Comparison of ENCODE assay signal across 21 cellular contexts in genomic region chrX:13010546-13010945, GRCh38. TPM values are rescaled to one million over a fixed set of nuclear protein-coding genes. Genes with fewer than 3 reads are reported as not detected.
A peak's percentile ranks its signal among the peaks of the same experiment; 100 is the strongest.
DNase-seq lines count a peak whose midpoint lies in the region; ATAC-seq and TF ChIP-seq lines count a peak whose summit lies in the region.
"Had no signal": no experiment of that assay in that cellular context is flagged by ENCODE, and none has a peak within 500 bp of the region (broad histone marks: within the 10 kb centered on the region; RNA-seq: fewer than 3 reads in every experiment).

No MANE protein-coding gene starts in this region.

- peaks cover 7% of the 10 kb centered on the region for H3K4me1 ChIP-seq in IMR-90 (ENCODE audit: control insufficient read depth, insufficient read depth, low read length)
- H3K4me1 ChIP-seq in Karpas-422 (ENCODE audit: low read length): peaks cover 47% of the 10 kb centered on the region

- no TSS peak for BruUV-seq in IMR-90 (replicated peaks; lab: Mats Ljungman, UMichigan)

- H3K4me2 ChIP-seq in IMR-90 (ENCODE audit: low read depth, low read length) (no peak overlapping the region), Karpas-422 (ENCODE audit: low read depth, low read length, poor library complexity, severe bottlenecking) (no peak overlapping the region)

- H3K27me3 ChIP-seq in IMR-90 (ENCODE audit: control insufficient read depth, insufficient read depth, low read length): no peaks in the 10 kb centered on the region
- H3K27me3 ChIP-seq in Karpas-422 (ENCODE audit: low read length): no peaks in the 10 kb centered on the region
- H3K27me3 ChIP-seq: SJSA1 had no signal

- intact Hi-C loops in IMR-90 (cut with micrococcal nuclease) (no loop called here), activated B cell treated with CpG ODN at 0.5 μM for 24 hours (cut with micrococcal nuclease) (no loop called here)

- H2BK20ac ChIP-seq in IMR-90 (ENCODE audit: low read depth, low read length): peak overlapping the region; percentile 25; the same call in 1 of the 2 replicates

- no peak overlapping the region for H2AK9ac ChIP-seq in IMR-90 (replicated peaks; ENCODE audit: low read depth, low read length, poor library complexity)

- in situ Hi-C loops in IMR-90 (cut with MboI; ENCODE audit: low sequenced_read_pairs): no loop called here

- no peak overlapping the region for H2AK5ac ChIP-seq in IMR-90 (ENCODE audit: low read depth, low read length)

- no peak overlapping the region for H2BK120ac ChIP-seq in IMR-90 (ENCODE audit: low read depth, low read length)

- H4K20me1 ChIP-seq in IMR-90 (ENCODE audit: insufficient read depth, low read length): no peaks in the 10 kb centered on the region
- no peaks in the 10 kb centered on the region for H4K20me1 ChIP-seq in Karpas-422 (ENCODE audit: insufficient read depth, low read depth, low read length)

- CTCF ChIA-PET in activated CD4-positive, alpha-beta T cell treated with anti-CD3 and anti-CD28 coated beads, Interleukin-2, amount 10 ng/mL, durations not matched to agents 7 days and 5 days (lab: Charles Lee): interaction anchor here (1.6 to 1.9 kb wide), 3 partner anchors 10 to 80 kb away, joined by 4 to 6 read pairs (median 5); no protein-coding TSS in a partner anchor
- CTCF ChIA-PET in IMR-90 (lab: Yijun Ruan, JAX) (no interaction called here), activated B cell treated with CpG ODN at 0.5 μM for 24 hours (lab: Charles Lee) (interaction anchor here (0.8 kb wide), 1 partner anchor 71 kb away, joined by 3 read pairs; no protein-coding TSS in a partner anchor)

- H4K5ac ChIP-seq in IMR-90 (ENCODE audit: low read depth, low read length): no peak overlapping the region

- H2BK5ac ChIP-seq in IMR-90 (ENCODE audit: low read depth, low read length, poor library complexity, severe bottlenecking): no peak overlapping the region

- H3K4me1 Mint-ChIP-seq in activated CD4-positive, alpha-beta T cell treated with anti-CD3 and anti-CD28 coated beads, Interleukin-2, amount 10 ng/mL, durations not matched to agents 7 days and 5 days: peaks cover 80% of the 10 kb centered on the region
- peaks cover 76% of the 10 kb centered on the region for H3K4me1 Mint-ChIP-seq in activated B cell treated with CpG ODN at 0.5 μM for 24 hours
- peaks cover 49% of the 10 kb centered on the region for H3K4me1 Mint-ChIP-seq in stimulated activated memory B cell treated with anti-CD40 and anti-IgM and Interleukin-4, amounts not matched to agents 10 μg/mL and 1 μg/mL and 100 μg/mL, for 72 hours

- H3K27me3 Mint-ChIP-seq in activated CD4-positive, alpha-beta T cell treated with anti-CD3 and anti-CD28 coated beads, Interleukin-2, amount 10 ng/mL, durations not matched to agents 7 days and 5 days: no peaks in the 10 kb centered on the region
- H3K27me3 Mint-ChIP-seq in activated B cell treated with CpG ODN at 0.5 μM for 24 hours: no peaks in the 10 kb centered on the region
- no peaks in the 10 kb centered on the region for H3K27me3 Mint-ChIP-seq in stimulated activated memory B cell treated with anti-CD40 and anti-IgM and Interleukin-4, amounts not matched to agents 10 μg/mL and 1 μg/mL and 100 μg/mL, for 72 hours

- WGBS in IMR-90 (ENCODE audit: extremely low coverage in 2 of 2, insufficient read length in 1 of 2), 2 experiments: 86% methylated on average over 1 of the region's 2 CpGs; no CpG with 5 or more reads in 1 of the 2 experiments

- TF ChIP-seq RAD21 in IMR-90 (IDR thresholded peaks at IDR 0.05; ENCODE audit: low read length): no peak

- H3K4me3 Mint-ChIP-seq in activated CD4-positive, alpha-beta T cell treated with anti-CD3 and anti-CD28 coated beads, Interleukin-2, amount 10 ng/mL, durations not matched to agents 7 days and 5 days: no peak overlapping the region
- H3K4me3 Mint-ChIP-seq in activated B cell treated with CpG ODN at 0.5 μM for 24 hours: no peak overlapping the region
- no peak overlapping the region for H3K4me3 Mint-ChIP-seq in stimulated activated memory B cell treated with anti-CD40 and anti-IgM and Interleukin-4, amounts not matched to agents 10 μg/mL and 1 μg/mL and 100 μg/mL, for 72 hours
- H3K4me3 Mint-ChIP-seq: HFFc6 had no signal

- no peaks in the 10 kb centered on the region for H3K36me3 ChIP-seq in IMR-90 (ENCODE audit: control insufficient read depth, insufficient read depth, low read length)
- no peaks in the 10 kb centered on the region for H3K36me3 ChIP-seq in Karpas-422 (ENCODE audit: insufficient read depth, low read length)
- H3K36me3 ChIP-seq: SJSA1 had no signal

- no peak for TF ChIP-seq POLR2A in IMR-90 (IDR thresholded peaks at IDR 0.05; ENCODE audit: low read depth, low read length)

- no peak overlapping the region for H3K4ac ChIP-seq in IMR-90 (ENCODE audit: low read depth, low read length)

- POLR2A ChIA-PET in activated CD4-positive, alpha-beta T cell treated with anti-CD3 and anti-CD28 coated beads, Interleukin-2, amount 10 ng/mL, durations not matched to agents 7 days and 5 days (lab: Charles Lee): no interaction called here
- POLR2A ChIA-PET in IMR-90 (lab: Charles Lee; ENCODE audit: unreplicated experiment) (no interaction called here), activated B cell treated with CpG ODN at 0.5 μM for 24 hours (lab: Charles Lee) (interaction anchor here (1.3 to 30.2 kb wide), 3 partner anchors 12 to 78 kb away, joined by 3 to 836 read pairs (median 179); partner anchors contain the start of gene TMSB4X)

- H3K27ac Mint-ChIP-seq in activated CD4-positive, alpha-beta T cell treated with anti-CD3 and anti-CD28 coated beads, Interleukin-2, amount 10 ng/mL, durations not matched to agents 7 days and 5 days: peak overlapping the region; percentile 22
- H3K27ac Mint-ChIP-seq in activated B cell treated with CpG ODN at 0.5 μM for 24 hours: peak overlapping the region; percentile 46
- peak overlapping the region; percentile 83 for H3K27ac Mint-ChIP-seq in stimulated activated memory B cell treated with anti-CD40 and anti-IgM and Interleukin-4, amounts not matched to agents 10 μg/mL and 1 μg/mL and 100 μg/mL, for 72 hours
- H3K27ac Mint-ChIP-seq: HFFc6 had no signal

- H3K23ac ChIP-seq in IMR-90 (ENCODE audit: low read depth, low read length): no peak overlapping the region

- no peaks in the 10 kb centered on the region for H3K79me1 ChIP-seq in IMR-90 (ENCODE audit: low read depth in 1 of 2, low read length in 2 of 2)

- no peak for DNase-seq in activated CD4-positive, alpha-beta T cell treated with anti-CD3 and anti-CD28 coated beads, Interleukin-2, amount 10 ng/mL, durations not matched to agents 7 days and 5 days
- DNase-seq in activated CD4-positive, alpha-beta T cell treated with anti-CD3 and anti-CD28 coated beads, Interleukin-2, amount 50 U/mL, for 1 hour: no peak
- DNase-seq in IMR-90 (no peak), activated B cell treated with CpG ODN at 0.5 μM for 24 hours (no peak), Karpas-422 (no peak), cerebellar cortex (ENCODE audit: low spot score) (no peak), NCI-H510A (lab: John Stamatoyannopoulos, UW) (no peak)
- DNase-seq: 8988T, DMS 273 treated with DMSO at 0.1 percent for 48 hours, GDM1, HFFc6, KG1, NCI-H1048, NCI-H146, NCI-H2081 treated with DMSO at 0.1 percent for 48 hours, NCI-H510A treated with DMSO at 0.1 percent for 48 hours, RPMI8226 had no signal

- TF ChIP-seq CTCF in IMR-90 (conservative IDR thresholded peaks at IDR 0.05; ENCODE audit: low read depth, low read length) (no peak), activated B cell treated with CpG ODN at 0.5 μM for 24 hours (IDR thresholded peaks at IDR 0.05) (no peak)

- dilution Hi-C loops in IMR-90 (cut with HindIII; ENCODE audit: low sequenced_read_pairs, unreplicated experiment): no loop called here

- no peaks in the 10 kb centered on the region for H3K79me2 ChIP-seq in Karpas-422 (ENCODE audit: low read length)

- H3K36me3 Mint-ChIP-seq in activated CD4-positive, alpha-beta T cell treated with anti-CD3 and anti-CD28 coated beads, Interleukin-2, amount 10 ng/mL, durations not matched to agents 7 days and 5 days (ENCODE audit: low read depth): peaks cover 7% of the 10 kb centered on the region
- H3K36me3 Mint-ChIP-seq in activated B cell treated with CpG ODN at 0.5 μM for 24 hours (ENCODE audit: low read depth): no peaks in the 10 kb centered on the region
- H3K36me3 Mint-ChIP-seq in stimulated activated memory B cell treated with anti-CD40 and anti-IgM and Interleukin-4, amounts not matched to agents 10 μg/mL and 1 μg/mL and 100 μg/mL, for 72 hours: no peaks in the 10 kb centered on the region

- no peaks in the 10 kb centered on the region for H3K9me2 ChIP-seq in Karpas-422 (replicated peaks; ENCODE audit: insufficient read depth, low read length)

- no peak overlapping the region; the same call in 1 of the 2 replicates for H3K14ac ChIP-seq in IMR-90 (replicated peaks; ENCODE audit: low read depth, low read length)

- no peaks in the 10 kb centered on the region for H3K9me3 Mint-ChIP-seq in activated CD4-positive, alpha-beta T cell treated with anti-CD3 and anti-CD28 coated beads, Interleukin-2, amount 10 ng/mL, durations not matched to agents 7 days and 5 days
- H3K9me3 Mint-ChIP-seq in activated B cell treated with CpG ODN at 0.5 μM for 24 hours: no peaks in the 10 kb centered on the region
- no peaks in the 10 kb centered on the region for H3K9me3 Mint-ChIP-seq in stimulated activated memory B cell treated with anti-CD40 and anti-IgM and Interleukin-4, amounts not matched to agents 10 μg/mL and 1 μg/mL and 100 μg/mL, for 72 hours
- H3K9me3 Mint-ChIP-seq: HFFc6 had no signal

- no peak overlapping the region for H3K18ac ChIP-seq in IMR-90 (ENCODE audit: low read depth, low read length)

- H3K9me1 ChIP-seq in IMR-90 (ENCODE audit: insufficient read depth, low read length): peaks cover 3% of the 10 kb centered on the region; the same call in 1 of the 2 replicates

- H3K27ac ChIP-seq in IMR-90 (ENCODE audit: insufficient read depth, low read length): no peak overlapping the region; the same call in 1 of the 2 replicates
- H3K27ac ChIP-seq in Karpas-422 (ENCODE audit: low read length): no peak overlapping the region
- H3K27ac ChIP-seq: SJSA1 had no signal

- H3K9me3 ChIP-seq in IMR-90 (ENCODE audit: control insufficient read depth, insufficient read depth, low read length): no peaks in the 10 kb centered on the region
- no peaks in the 10 kb centered on the region for H3K9me3 ChIP-seq in Karpas-422 (ENCODE audit: low read length)
- H3K9me3 ChIP-seq: SJSA1 had no signal

- ATAC-seq in IMR-90 (ENCODE audit: low read depth) (no peak), activated B cell treated with CpG ODN at 0.5 μM for 24 hours (ENCODE audit: low read depth) (no peak)
- ATAC-seq in stimulated activated memory B cell treated with anti-CD40 and anti-IgM and Interleukin-4, amounts not matched to agents 10 μg/mL and 1 μg/mL and 100 μg/mL, for 72 hours: no peak

- H4K8ac ChIP-seq in IMR-90 (ENCODE audit: low read depth in 2 of 2, low read length in 2 of 2): no peak overlapping the region

- no peak overlapping the region for H2BK15ac ChIP-seq in IMR-90 (ENCODE audit: low read depth, low read length)

- no peak overlapping the region for H4K91ac ChIP-seq in IMR-90 (ENCODE audit: insufficient read depth, low read depth, low read length)

- H3K9ac ChIP-seq in IMR-90 (ENCODE audit: low read depth, low read length) (no peak overlapping the region), Karpas-422 (ENCODE audit: low read length) (no peak overlapping the region)

- H2AFZ ChIP-seq in IMR-90 (replicated peaks; ENCODE audit: low read length, poor library complexity) (no peak overlapping the region), Karpas-422 (ENCODE audit: low read length) (no peak overlapping the region)

- H3K4me3 ChIP-seq in IMR-90 (ENCODE audit: insufficient read depth, low read depth, low read length) (no peak overlapping the region), Karpas-422 (ENCODE audit: low read length) (no peak overlapping the region)
- H3K4me3 ChIP-seq: SJSA1 had no signal

- H3K56ac ChIP-seq in IMR-90 (ENCODE audit: extremely low read depth, insufficient read depth, low read length): no peak overlapping the region

RNA-seq across cellular contexts. Expression of gene FAM9C, which starts 33.9 kb away (rescaled TPM):
- not detected for total RNA-seq in activated CD4-positive, alpha-beta T cell treated with anti-CD3 and anti-CD28 coated beads, Interleukin-2, amount 10 ng/mL, durations not matched to agents 7 days and 5 days
- total RNA-seq in IMR-90 (2012; rRNA removed) (not detected in 2 replicates), activated B cell treated with CpG ODN at 0.5 μM for 24 hours (not detected in 2 replicates)
- polyA plus RNA-seq in IMR-90 (2012; rRNA removed): not detected in 2 replicates
- polyA plus RNA-seq in IMR-90 (2012; cell fraction: cytosol; rRNA removed): not detected in 2 replicates
- not detected in 2 replicates for polyA plus RNA-seq in IMR-90 (2012; cell fraction: nucleus; rRNA removed; ENCODE audit: low replicate concordance)
- not detected in 2 replicates for total RNA-seq in Karpas-422 (2014; rRNA removed; shearing (Covaris generic); ENCODE audit: low replicate concordance)
- total RNA-seq: HFFc6, M059J, SJSA1 had no signal
- polyA plus RNA-seq: BJ had no signal

RNA-seq across cellular contexts. Expression of gene TMSB4X, which starts 35.6 kb away (rescaled TPM):
- 1,000 to 10,000 TPM; 9,113 to 9,418 TPM for total RNA-seq in activated CD4-positive, alpha-beta T cell treated with anti-CD3 and anti-CD28 coated beads, Interleukin-2, amount 10 ng/mL, durations not matched to agents 7 days and 5 days
- total RNA-seq in IMR-90 (2012; rRNA removed) (9,222 and 11,116 TPM in 2 replicates), activated B cell treated with CpG ODN at 0.5 μM for 24 hours (5,922 and 6,273 TPM in 2 replicates)
- 4,133 and 4,648 TPM in 2 replicates for polyA plus RNA-seq in IMR-90 (2012; rRNA removed)
- 4,164 and 9,036 TPM in 2 replicates for polyA plus RNA-seq in IMR-90 (2012; cell fraction: cytosol; rRNA removed)
- polyA plus RNA-seq in IMR-90 (2012; cell fraction: nucleus; rRNA removed; ENCODE audit: low replicate concordance): 567 and 1,669 TPM in 2 replicates
- total RNA-seq in Karpas-422 (2014; rRNA removed; shearing (Covaris generic); ENCODE audit: low replicate concordance): 2,363 and 3,856 TPM in 2 replicates

Comparison
In these comparisons a context has a peak if more than half of its experiments do, and no peak if none do; other contexts are left out.
1. H3K27ac Mint-ChIP-seq: peak in every context shown above with its lines; median percentile 83 in stimulated activated memory B cell treated with anti-CD40 and anti-IgM and Interleukin-4, amounts not matched to agents 10 μg/mL and 1 μg/mL and 100 μg/mL, for 72 hours; 46 in activated B cell treated with CpG ODN at 0.5 μM for 24 hours; 22 in activated CD4-positive, alpha-beta T cell treated with anti-CD3 and anti-CD28 coated beads, Interleukin-2, amount 10 ng/mL, durations not matched to agents 7 days and 5 days.